13 cellular contexts compared by ENCODE assay signal in the genomic region with DNA sequence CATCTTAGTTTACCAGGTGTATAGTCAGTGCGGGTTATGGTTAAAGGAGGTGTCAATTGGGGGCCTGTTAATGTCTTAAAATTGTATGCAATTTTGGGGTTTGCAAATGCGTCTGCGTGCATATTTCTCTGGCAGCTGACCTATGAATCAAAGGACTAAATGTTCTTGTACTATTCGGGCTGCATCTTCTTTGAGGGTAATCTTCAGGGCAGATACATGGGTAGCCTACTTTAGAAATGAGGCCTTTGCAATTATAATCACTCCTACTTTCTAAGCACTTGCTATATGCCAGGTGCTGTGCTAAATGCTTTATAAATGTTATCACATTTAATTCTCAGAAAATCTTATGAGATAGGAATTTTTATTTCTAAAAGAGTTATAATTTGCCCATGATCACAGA. TPM values are rescaled to one million over a fixed set of nuclear protein-coding genes. Genes with fewer than 3 reads are reported as not detected.
A peak's percentile ranks its signal among the peaks of the same experiment; 100 is the strongest.
DNase-seq lines count a peak whose midpoint lies in the region; ATAC-seq and TF ChIP-seq lines count a peak whose summit lies in the region.
"Had no signal": no experiment of that assay in that cellular context is flagged by ENCODE, and none has a peak within 500 bp of the region (broad histone marks: within the 10 kb centered on the region; RNA-seq: fewer than 3 reads in every experiment).

No MANE protein-coding gene starts in this region.

- peaks cover 0 to 2% (median 0%) of the 10 kb centered on the region in 4 donors for H3K4me1 Mint-ChIP-seq in CD4-positive, alpha-beta memory T cell
- H3K4me1 Mint-ChIP-seq: B cell had no signal

- H3K4me3 Mint-ChIP-seq in CD4-positive, alpha-beta memory T cell: no peak overlapping the region
- H3K4me3 Mint-ChIP-seq: B cell; CD4-positive, alpha-beta T cell had no signal

- H3K36me3 Mint-ChIP-seq in CD4-positive, alpha-beta memory T cell: peaks cover 1 to 3% of the 10 kb centered on the region in 2 donors

- H3K27ac ChIP-seq in heart left ventricle (peak overlapping the region in 8 of 12 donors; percentile 31 to 87 (median 58)), right cardiac atrium (ENCODE audit: low read length) (peak overlapping the region; percentile 18), uterus (no peak overlapping the region)
- no peak overlapping the region for H3K27ac ChIP-seq in CD4-positive, alpha-beta memory T cell (ENCODE audit: low read depth, low read length)
- H3K27ac ChIP-seq: HL-60 had no signal

- no peaks in the 10 kb centered on the region for H3K27me3 Mint-ChIP-seq in CD4-positive, alpha-beta memory T cell
- H3K27me3 Mint-ChIP-seq: CD4-positive, alpha-beta T cell had no signal

- peak; percentile 59 for ATAC-seq in Right ventricle myocardium superior (ENCODE audit: poor library complexity)
- ATAC-seq in left cardiac atrium: no peak
- ATAC-seq in heart left ventricle: peak in 3 of 4 donors; percentile 4 to 46 (median 38)
- no peak for ATAC-seq in right cardiac atrium
- ATAC-seq: GM12878 had no signal

- H3K4me1 ChIP-seq in heart left ventricle: peaks cover 0 to 26% (median 3%) of the 10 kb centered on the region in 12 donors
- H3K4me1 ChIP-seq in right cardiac atrium (ENCODE audit: control insufficient read depth, insufficient read depth, low read length): peaks cover 4% of the 10 kb centered on the region
- H3K4me1 ChIP-seq in uterus: no peaks in the 10 kb centered on the region
- H3K4me1 ChIP-seq in CD4-positive, alpha-beta memory T cell (ENCODE audit: insufficient read depth, low read length): no peaks in the 10 kb centered on the region

- POLR2A ChIA-PET in CD4-positive, alpha-beta memory T cell (lab: Charles Lee; ENCODE audit: partially characterized antibody): no interaction called here

- intact Hi-C loops in Right ventricle myocardium superior (cut with DNase I) (no loop called here), left cardiac atrium (cut with DNase I) (no loop called here), heart left ventricle (cut with DNase I) (no loop called here), right cardiac atrium (cut with DNase I) (loop anchor here in 1 of 4 donors (10.0 kb wide), 1 partner anchor 528 kb away; no protein-coding TSS in a partner anchor), uterus (cut with DNase I; ENCODE audit: low total_unique reads) (no loop called here)
- intact Hi-C loops in CD4-positive, alpha-beta memory T cell (cut with micrococcal nuclease): no loop called here

- TF ChIP-seq POLR2A in heart left ventricle (IDR thresholded peaks at IDR 0.05): no peak
- TF ChIP-seq POLR2A in uterus (IDR thresholded peaks at IDR 0.05): no peak

- CTCF ChIA-PET in CD4-positive, alpha-beta memory T cell (lab: Charles Lee; ENCODE audit: partially characterized antibody): interaction anchor here (1.3 to 1.4 kb wide), 2 partner anchors 379 to 532 kb away, joined by 3 read pairs; no protein-coding TSS in a partner anchor

- no peaks in the 10 kb centered on the region for H3K9me3 ChIP-seq in heart left ventricle
- H3K9me3 ChIP-seq in right cardiac atrium (ENCODE audit: control insufficient read depth, low read length): no peaks in the 10 kb centered on the region
- H3K9me3 ChIP-seq in uterus: no peaks in the 10 kb centered on the region
- no peaks in the 10 kb centered on the region for H3K9me3 ChIP-seq in CD4-positive, alpha-beta memory T cell (ENCODE audit: control insufficient read depth in 1 of 2, low read length in 2 of 2)

- WGBS in heart left ventricle, 4 donors: 77 to 90% (median 81%) methylated on average over 4 of the region's 4 CpGs
- WGBS in right cardiac atrium: 88% methylated on average over 4 of the region's 4 CpGs

- TF ChIP-seq CTCF in heart left ventricle (IDR thresholded peaks at IDR 0.05) (no peak), uterus (IDR thresholded peaks at IDR 0.05) (no peak)

- peaks cover 0 to 3% (median 0%) of the 10 kb centered on the region in 8 donors for H3K9me3 Mint-ChIP-seq in CD4-positive, alpha-beta memory T cell
- H3K9me3 Mint-ChIP-seq: CD4-positive, alpha-beta T cell had no signal

- H3K4me3 ChIP-seq in heart left ventricle: no peak overlapping the region
- H3K4me3 ChIP-seq in right cardiac atrium (ENCODE audit: low read length): no peak overlapping the region
- H3K4me3 ChIP-seq in uterus: no peak overlapping the region
- no peak overlapping the region for H3K4me3 ChIP-seq in CD4-positive, alpha-beta memory T cell (ENCODE audit: low read length in 2 of 2)
- H3K4me3 ChIP-seq: GM12878 had no signal

- DNase-seq in Right ventricle myocardium superior (no peak), left cardiac atrium (no peak), heart left ventricle (no peak), right cardiac atrium (no peak), NCI-H1930 (lab: John Stamatoyannopoulos, UW) (no peak), uterus (no peak)
- DNase-seq in CD4-positive, alpha-beta memory T cell: no peak
- DNase-seq: CD4-positive, alpha-beta T cell; DMS79; H7 had no signal

- H3K27me3 ChIP-seq in heart left ventricle (no peaks in the 10 kb centered on the region), right cardiac atrium (ENCODE audit: control insufficient read depth, insufficient read depth) (no peaks in the 10 kb centered on the region), uterus (no peaks in the 10 kb centered on the region)
- H3K27me3 ChIP-seq in CD4-positive, alpha-beta memory T cell (ENCODE audit: insufficient read depth, low read length): no peaks in the 10 kb centered on the region

- H3K27ac Mint-ChIP-seq in CD4-positive, alpha-beta memory T cell: no peak overlapping the region
- H3K27ac Mint-ChIP-seq: B cell; CD4-positive, alpha-beta T cell had no signal

- H3K36me3 ChIP-seq in heart left ventricle (no peaks in the 10 kb centered on the region), uterus (no peaks in the 10 kb centered on the region)
- no peaks in the 10 kb centered on the region for H3K36me3 ChIP-seq in CD4-positive, alpha-beta memory T cell (ENCODE audit: insufficient read depth, low read length)

RNA-seq across cellular contexts. Expression of gene NDFIP1, which starts 58.2 kb away (rescaled TPM):
- total RNA-seq in Right ventricle myocardium superior (50.7 TPM), left cardiac atrium (10 to 100 TPM; 54.9 to 63.6 TPM), heart left ventricle (10 to 100 TPM; 51.4 to 69.3 (median 62.1) TPM), right cardiac atrium (10 to 100 TPM; 67.9 to 74.5 (median 68.3) TPM), uterus (100 to 1,000 TPM in 1 of 4 donors, 10 to 100 TPM in 3; 53.2 to 124 (median 89.0) TPM)
- polyA plus RNA-seq in heart left ventricle (10 to 100 TPM; 26.6 to 49.8 TPM), right cardiac atrium (51.6 TPM)
- total RNA-seq in CD4-positive, alpha-beta memory T cell: 10 to 100 TPM; 73.8 to 78.4 TPM
- polyA plus RNA-seq in CD4-positive, alpha-beta memory T cell: 10 to 100 TPM; 70.0 to 98.3 TPM

Comparison
In these comparisons a context has a peak if more than half of its experiments do, and no peak if none do; other contexts are left out.
1. ATAC-seq: peak in Right ventricle myocardium superior (single experiment) and heart left ventricle (3 of 4); none in left cardiac atrium (0 of 2) and right cardiac atrium (0 of 2).
2. H3K27ac ChIP-seq: peak in heart left ventricle (8 of 12) and right cardiac atrium (single experiment); none in uterus (0 of 2) and CD4-positive, alpha-beta memory T cell (single experiment).